Comparison of ENCODE assay signal across 23 cellular contexts in genomic region chr4:73860884-73861283, GRCh38. TPM values are rescaled to one million over a fixed set of nuclear protein-coding genes. Genes with fewer than 3 reads are reported as not detected.
A peak's percentile ranks its signal among the peaks of the same experiment; 100 is the strongest.
DNase-seq lines count a peak whose midpoint lies in the region; ATAC-seq, FAIRE-seq and TF ChIP-seq lines count a peak whose summit lies in the region.
"Had no signal": no experiment of that assay in that cellular context is flagged by ENCODE, and none has a peak within 500 bp of the region (broad histone marks: within the 10 kb centered on the region; RNA-seq: fewer than 3 reads in every experiment).

No MANE protein-coding gene starts in this region.

- no peak overlapping the region for H2BK5ac ChIP-seq in mesenchymal stem cell (ENCODE audit: low read depth, low read length, poor library complexity, severe bottlenecking)

- H3K4me3 ChIP-seq in pancreas (no peak overlapping the region), spleen (no peak overlapping the region), mesenchymal stem cell (ENCODE audit: insufficient read depth in 1 of 2, low read depth in 1 of 2, low read length in 2 of 2) (no peak overlapping the region)
- H3K4me3 ChIP-seq: GM12878, GM23248 had no signal

- H3K9ac ChIP-seq in mesenchymal stem cell (ENCODE audit: low read length) = no peak overlapping the region
- H3K9ac ChIP-seq: GM23248 had no signal

- peaks cover 0 to 3% (median 0%) of the 10 kb centered on the region in 4 donors for H3K27me3 ChIP-seq in pancreas
- H3K27me3 ChIP-seq in spleen (replicated peaks in 1 of 7) = no peaks in the 10 kb centered on the region
- H3K27me3 ChIP-seq in mesenchymal stem cell (ENCODE audit: control insufficient read depth in 1 of 2, insufficient read depth in 1 of 2, low read length in 2 of 2) = no peaks in the 10 kb centered on the region

- H3K36me3 ChIP-seq in pancreas (no peaks in the 10 kb centered on the region), spleen (no peaks in the 10 kb centered on the region), mesenchymal stem cell (ENCODE audit: control insufficient read depth in 1 of 2, insufficient read depth in 2 of 2, low read depth in 1 of 2, low read length in 2 of 2) (no peaks in the 10 kb centered on the region)

- H3K4ac ChIP-seq in mesenchymal stem cell (ENCODE audit: low read depth in 1 of 2, low read length in 2 of 2) = no peak overlapping the region

- H3K18ac ChIP-seq in mesenchymal stem cell (ENCODE audit: low read depth in 1 of 2, low read length in 2 of 2) = no peak overlapping the region

- H2BK120ac ChIP-seq in mesenchymal stem cell (ENCODE audit: low read depth, low read length) = no peak overlapping the region

- H3K27ac ChIP-seq in pancreas = no peak overlapping the region
- H3K27ac ChIP-seq in spleen = peak overlapping the region in 4 of 8 donors; percentile 29 to 56 (median 46)
- H3K27ac ChIP-seq in mesenchymal stem cell (ENCODE audit: low read length, poor library complexity, severe bottlenecking) = no peak overlapping the region
- H3K27ac ChIP-seq: GM23248 had no signal

- no peak overlapping the region for H2BK12ac ChIP-seq in mesenchymal stem cell (ENCODE audit: low read length in 2 of 2)

- H3K14ac ChIP-seq in mesenchymal stem cell (ENCODE audit: low read length in 2 of 2) = no peak overlapping the region

- H3K9me3 ChIP-seq in pancreas = no peaks in the 10 kb centered on the region
- no peaks in the 10 kb centered on the region for H3K9me3 ChIP-seq in spleen
- peaks cover 17% of the 10 kb centered on the region for H3K9me3 ChIP-seq in mesenchymal stem cell (ENCODE audit: control insufficient read depth, low read length)
- H3K9me3 ChIP-seq: Caco-2 had no signal

- intact Hi-C loops in pancreas (cut with DNase I) = loop anchor here in 2 of 3 donors (10.0 kb wide), 1 partner anchor 196 kb away; no protein-coding TSS in a partner anchor
- intact Hi-C loops in spleen (cut with DNase I; ENCODE audit: low total_unique reads) = no loop called here

- no peak overlapping the region for H4K91ac ChIP-seq in mesenchymal stem cell (ENCODE audit: low read length)

- H2AK5ac ChIP-seq in mesenchymal stem cell (ENCODE audit: low read length, severe bottlenecking) = no peak overlapping the region

- H3K79me1 ChIP-seq in mesenchymal stem cell (replicated peaks; ENCODE audit: low read length, poor library complexity, severe bottlenecking) = no peaks in the 10 kb centered on the region

- peak; percentile 30 for FAIRE-seq in frontal cortex (lab: Jason Lieb, UNC)
- FAIRE-seq in pancreas (lab: Jason Lieb, UNC) = peak; percentile 41
- FAIRE-seq: GM12878, GM19239, H1 had no signal

- no peak overlapping the region for H3K23ac ChIP-seq in mesenchymal stem cell (ENCODE audit: low read length in 2 of 2)

- WGBS in pancreas, 2 donors = 64 to 72% methylated on average over 3 of the region's 3 CpGs
- 63 to 82% (median 72%) methylated on average over 3 of the region's 3 CpGs for WGBS in spleen, 5 donors
- WGBS in mesenchymal stem cell = 89% methylated on average over 2 of the region's 3 CpGs

- H4K8ac ChIP-seq in mesenchymal stem cell (ENCODE audit: low read length) = no peak overlapping the region

- TF ChIP-seq CTCF in pancreas (IDR thresholded peaks at IDR 0.05) = no peak
- TF ChIP-seq CTCF in spleen (IDR thresholded peaks at IDR 0.05 in 8 of 11, conservative IDR thresholded peaks at IDR 0.05 in 3 of 11) = no peak

- no peak overlapping the region for H3K4me2 ChIP-seq in mesenchymal stem cell (ENCODE audit: low read length, poor library complexity, severe bottlenecking)

- no peak for TF ChIP-seq POLR2A in spleen (IDR thresholded peaks at IDR 0.05)

- no peak overlapping the region for H2AFZ ChIP-seq in mesenchymal stem cell (ENCODE audit: low read depth, low read length)
- H2AFZ ChIP-seq: GM23248 had no signal

- DNase-seq in MV-4-11 (lab: John Stamatoyannopoulos, UW) (peak; percentile 18), frontal cortex (ENCODE audit: low spot score in 2 of 2) (no peak), pancreas (no peak), spleen (no peak), cerebellar cortex (ENCODE audit: low spot score) (no peak), mesenchymal stem cell (no peak)
- DNase-seq: C1 segment of cervical spinal cord; Caco-2; CD4-positive, CD25-positive, alpha-beta regulatory T cell; CD8-positive, alpha-beta T cell; DMS 273 treated with DMSO at 0.1 percent for 48 hours; DMS79; EL; GDM1; GM23248; H7; HCEC 1CT had no signal

- H3K4me1 ChIP-seq in pancreas = peaks cover 0 to 7% (median 0%) of the 10 kb centered on the region in 3 donors
- peaks cover 0 to 17% (median 1%) of the 10 kb centered on the region in 6 donors for H3K4me1 ChIP-seq in spleen
- peaks cover 2% of the 10 kb centered on the region for H3K4me1 ChIP-seq in mesenchymal stem cell (ENCODE audit: control insufficient read depth, insufficient read depth, low read depth, low read length)
- H3K4me1 ChIP-seq: Caco-2 had no signal

- no peak for ATAC-seq in pancreas
- ATAC-seq: CD8-positive, alpha-beta T cell; GM12878 had no signal

- H2BK15ac ChIP-seq in mesenchymal stem cell (ENCODE audit: low read depth, poor library complexity, severe bottlenecking) = no peak overlapping the region

RNA-seq across cellular contexts. Expression of gene PF4V1, which starts 7.8 kb away (rescaled TPM):
- 0.41 TPM for total RNA-seq in frontal cortex
- total RNA-seq in pancreas = under 1 TPM in 1 of 6 donors, not detected in 5; 0.53 TPM
- not detected for polyA plus RNA-seq in pancreas
- total RNA-seq in spleen = 10 to 100 TPM in 1 of 7 donors, 1 to 10 TPM in 6; 1.3 to 12.3 (median 2.6) TPM
- 1 to 10 TPM in 2 of 3 donors, under 1 TPM in 1; 0.67 to 2.0 (median 1.3) TPM for polyA plus RNA-seq in spleen
- 0.14 TPM for polyA plus RNA-seq in mesenchymal stem cell (2013, experiment 1 of 2)
- polyA plus RNA-seq in mesenchymal stem cell (2013, experiment 2 of 2) = not detected
- total RNA-seq: A172; A673; Caco-2; CD8-positive, alpha-beta T cell; GM12878; H1; H7 had no signal
- polyA plus RNA-seq: BJ; CD4-positive, CD25-positive, alpha-beta regulatory T cell; GM12878; H1 had no signal

RNA-seq across cellular contexts. Expression of gene CXCL1, which starts 8.3 kb away (rescaled TPM):
- 1.2 TPM for total RNA-seq in frontal cortex
- 10 to 100 TPM in 2 of 6 donors, 1 to 10 TPM in 4; 2.5 to 35.4 (median 6.3) TPM for total RNA-seq in pancreas
- polyA plus RNA-seq in pancreas = 10 to 100 TPM; 26.5 to 26.6 TPM
- total RNA-seq in spleen = 100 to 1,000 TPM; 103 to 208 (median 185) TPM
- polyA plus RNA-seq in spleen = 100 to 1,000 TPM in 2 of 3 donors, 10 to 100 TPM in 1; 40.9 to 177 (median 132) TPM
- polyA plus RNA-seq in mesenchymal stem cell (2013, experiment 1 of 2) = 274 TPM
- 286 TPM for polyA plus RNA-seq in mesenchymal stem cell (2013, experiment 2 of 2)
- total RNA-seq: A172; Caco-2; CD4-positive, CD25-positive, alpha-beta regulatory T cell; CD8-positive, alpha-beta T cell; GM12878; H7 had no signal
- polyA plus RNA-seq: CD4-positive, CD25-positive, alpha-beta regulatory T cell; GM12878 had no signal

RNA-seq across cellular contexts. Expression of gene CXCL6, which starts 24.4 kb away (rescaled TPM):
- 0.41 TPM for total RNA-seq in frontal cortex
- 10 to 100 TPM in 2 of 6 donors, 1 to 10 TPM in 1, under 1 TPM in 3; 0.65 to 65.6 (median 1.5) TPM for total RNA-seq in pancreas
- polyA plus RNA-seq in pancreas = 1 to 10 TPM; 2.0 to 6.4 TPM
- total RNA-seq in spleen = 100 to 1,000 TPM in 3 of 7 donors, 10 to 100 TPM in 4; 52.7 to 143 (median 87.4) TPM
- polyA plus RNA-seq in spleen = 10 to 100 TPM; 17.8 to 36.0 (median 29.0) TPM
- 6.8 TPM for polyA plus RNA-seq in mesenchymal stem cell (2013, experiment 1 of 2)
- 7.1 TPM for polyA plus RNA-seq in mesenchymal stem cell (2013, experiment 2 of 2)
- total RNA-seq: A172; Caco-2; CD4-positive, CD25-positive, alpha-beta regulatory T cell; CD8-positive, alpha-beta T cell; GM12878 had no signal
- polyA plus RNA-seq: CD4-positive, CD25-positive, alpha-beta regulatory T cell; GM12878 had no signal
